In the genomic region with DNA sequence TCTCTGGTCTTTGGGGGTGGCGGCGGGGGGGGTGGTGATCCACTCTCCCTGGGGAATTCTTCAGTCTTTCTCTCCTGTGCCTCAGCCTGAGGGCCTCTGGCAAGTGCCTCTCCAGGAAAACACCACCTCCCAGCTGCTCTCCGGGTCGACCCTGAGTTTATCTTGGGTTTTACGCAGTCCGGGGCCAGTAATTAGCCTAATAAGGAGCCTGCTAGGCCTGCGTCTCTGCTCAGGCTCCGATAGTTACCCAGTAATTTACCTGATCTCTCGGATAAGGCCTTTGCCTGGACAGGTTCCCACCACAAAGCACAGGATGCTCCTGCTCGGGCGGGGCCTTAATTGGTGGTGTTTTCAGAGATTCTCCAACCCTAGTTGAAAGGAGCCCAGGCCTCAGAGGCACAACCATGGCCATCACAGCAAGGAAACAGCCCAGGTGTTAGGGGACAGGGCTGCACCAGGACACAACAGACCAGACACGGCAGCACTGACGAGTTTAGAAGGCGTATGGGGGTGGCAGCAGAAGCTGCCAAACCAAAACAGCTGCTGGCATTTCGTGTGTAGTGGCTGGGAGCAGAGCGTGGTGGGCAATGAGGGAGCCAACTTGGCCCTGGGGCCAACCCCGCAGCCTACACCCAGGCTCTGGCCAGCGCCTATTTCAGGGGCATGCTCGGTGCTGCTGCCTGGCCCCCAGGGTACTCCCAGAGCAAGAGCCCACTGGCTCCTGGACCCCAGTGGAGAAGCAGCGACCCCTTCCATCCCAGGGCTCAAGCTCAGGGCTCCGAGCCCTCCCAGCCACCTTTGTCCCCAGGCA, we compare ENCODE assay signal across 10 cellular contexts.
DNase-seq lines count a peak whose midpoint lies in the region; ATAC-seq and TF ChIP-seq lines count a peak whose summit lies in the region.
"Had no signal": no experiment of that assay in that cellular context is flagged by ENCODE, and none has a peak within 500 bp of the region (broad histone marks: within the 10 kb centered on the region; RNA-seq: fewer than 3 reads in every experiment).

No MANE protein-coding gene starts in this region.

- no peaks in the 10 kb centered on the region for H3K36me3 ChIP-seq in neural progenitor cell

- no peaks in the 10 kb centered on the region for H4K20me1 ChIP-seq in neural progenitor cell (ENCODE audit: low read depth)

- peak overlapping the region; percentile 18 for H2AFZ ChIP-seq in neural progenitor cell (replicated peaks)

- peak overlapping the region; percentile 64 for H3K27ac Mint-ChIP-seq in dendritic cell treated with granulocyte-macrophage colony-stimulating factor and Interleukin-4, amounts not matched to agents 40 ng/mL and 50 ng/mL, for 4 days
- no peak overlapping the region for H3K27ac Mint-ChIP-seq in neural progenitor cell
- H3K27ac Mint-ChIP-seq: activated B cell treated with CpG ODN at 0.5 μM for 24 hours had no signal

- H3K27me3 Mint-ChIP-seq in dendritic cell treated with granulocyte-macrophage colony-stimulating factor and Interleukin-4, amounts not matched to agents 40 ng/mL and 50 ng/mL, for 4 days: peaks cover 20% of the 10 kb centered on the region
- peaks cover 21% of the 10 kb centered on the region for H3K27me3 Mint-ChIP-seq in neural progenitor cell (ENCODE audit: insufficient read depth, low read depth)
- H3K27me3 Mint-ChIP-seq: activated B cell treated with CpG ODN at 0.5 μM for 24 hours; naive thymus-derived CD4-positive, alpha-beta T cell had no signal

- no peaks in the 10 kb centered on the region for H3K9me3 Mint-ChIP-seq in dendritic cell treated with granulocyte-macrophage colony-stimulating factor and Interleukin-4, amounts not matched to agents 40 ng/mL and 50 ng/mL, for 4 days
- peaks cover 3% of the 10 kb centered on the region for H3K9me3 Mint-ChIP-seq in neural progenitor cell
- H3K9me3 Mint-ChIP-seq: activated B cell treated with CpG ODN at 0.5 μM for 24 hours; naive thymus-derived CD4-positive, alpha-beta T cell had no signal

- H3K27me3 ChIP-seq in neural progenitor cell: peaks cover 28% of the 10 kb centered on the region

- no peak for TF ChIP-seq CTCF in neural progenitor cell (IDR thresholded peaks at IDR 0.05)

- peaks cover 9% of the 10 kb centered on the region for H3K4me1 ChIP-seq in neural progenitor cell

- H3K36me3 Mint-ChIP-seq in dendritic cell treated with granulocyte-macrophage colony-stimulating factor and Interleukin-4, amounts not matched to agents 40 ng/mL and 50 ng/mL, for 4 days (ENCODE audit: low read depth): no peaks in the 10 kb centered on the region
- H3K36me3 Mint-ChIP-seq in neural progenitor cell: no peaks in the 10 kb centered on the region

- peaks cover 9% of the 10 kb centered on the region for H3F3A ChIP-seq in neural progenitor cell (ENCODE audit: low read depth)

- H3K27ac ChIP-seq in neural progenitor cell: no peak overlapping the region

- no peak overlapping the region for H3K4me3 Mint-ChIP-seq in dendritic cell treated with granulocyte-macrophage colony-stimulating factor and Interleukin-4, amounts not matched to agents 40 ng/mL and 50 ng/mL, for 4 days
- H3K4me3 Mint-ChIP-seq in neural progenitor cell: no peak overlapping the region
- H3K4me3 Mint-ChIP-seq: activated B cell treated with CpG ODN at 0.5 μM for 24 hours had no signal

- H3K9me3 ChIP-seq in neural progenitor cell (ENCODE audit: low read depth): no peaks in the 10 kb centered on the region

- intact Hi-C loops in dendritic cell treated with granulocyte-macrophage colony-stimulating factor and Interleukin-4, amounts not matched to agents 40 ng/mL and 50 ng/mL, for 4 days (cut with micrococcal nuclease): loop anchor here (5.0 kb wide), 2 partner anchors 36 to 39 kb away; no protein-coding TSS in a partner anchor
- intact Hi-C loops in left colon (cut with DNase I, micrococcal nuclease): no loop called here

- H3K4me3 ChIP-seq in neural progenitor cell: no peak overlapping the region

- DNase-seq in DMS153 (lab: John Stamatoyannopoulos, UW): peak; percentile 6
- peak; percentile 33 for DNase-seq in NCI-H526 treated with DMSO at 0.1 percent for 48 hours (lab: John Stamatoyannopoulos, UW)
- no peak for DNase-seq in neural progenitor cell (ENCODE audit: low spot score)
- DNase-seq in HCEC 1CT: no peak
- DNase-seq in left colon: no peak
- DNase-seq: activated B cell treated with CpG ODN at 0.5 μM for 24 hours had no signal

- H3K4me2 ChIP-seq in neural progenitor cell: no peak overlapping the region

- no peaks in the 10 kb centered on the region for H3K79me2 ChIP-seq in neural progenitor cell (ENCODE audit: low read depth)

- no peak for ATAC-seq in HG02870 (IDR thresholded peaks at IDR 0.05; ENCODE audit: unreplicated experiment)
- ATAC-seq in GM21447 (IDR thresholded peaks at IDR 0.05; ENCODE audit: unreplicated experiment): no peak
- no peak for ATAC-seq in left colon

- H3K9ac ChIP-seq in neural progenitor cell: no peak overlapping the region

- peaks cover 62% of the 10 kb centered on the region for H3K4me1 Mint-ChIP-seq in dendritic cell treated with granulocyte-macrophage colony-stimulating factor and Interleukin-4, amounts not matched to agents 40 ng/mL and 50 ng/mL, for 4 days (ENCODE audit: low read depth)
- peaks cover 10% of the 10 kb centered on the region for H3K4me1 Mint-ChIP-seq in neural progenitor cell

Comparison
In these comparisons a context has a peak if more than half of its experiments do, and no peak if none do; other contexts are left out.
1. DNase-seq: peak in DMS153 (single experiment) and NCI-H526 treated with DMSO at 0.1 percent for 48 hours (single experiment); none in neural progenitor cell (single experiment), HCEC 1CT (single experiment) and left colon (0 of 2).